23 cellular contexts compared by ENCODE assay signal in the genomic region with DNA sequence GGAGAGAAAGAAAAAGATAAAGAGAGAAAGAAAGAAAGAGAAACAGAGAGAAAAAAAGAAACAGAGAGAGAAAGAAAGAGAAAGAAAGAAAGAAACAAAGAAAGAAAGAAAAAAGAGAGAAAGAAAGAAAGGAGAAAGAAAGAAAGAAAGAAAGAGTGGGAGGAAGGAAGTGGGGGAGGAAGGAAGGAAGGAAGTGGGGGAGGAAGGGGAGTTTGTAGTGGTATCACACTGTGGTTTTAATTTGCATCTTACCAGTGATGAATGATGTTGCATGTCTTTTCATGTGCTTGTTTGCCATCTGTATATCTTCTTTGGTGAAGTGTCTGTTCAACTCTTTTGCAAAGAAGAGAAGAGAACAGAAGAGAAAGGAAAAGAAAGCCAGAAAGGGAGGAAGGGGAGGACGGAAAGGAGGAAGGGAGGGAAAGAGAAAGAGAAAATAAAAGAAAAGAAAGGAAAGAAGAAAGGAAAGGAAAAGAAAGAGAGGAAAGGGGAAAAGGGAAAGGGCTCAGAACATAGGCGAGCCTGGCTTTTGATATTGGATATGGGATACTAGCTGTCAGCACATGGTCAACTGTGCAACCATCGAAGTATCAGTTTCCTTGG.
A peak's percentile ranks its signal among the peaks of the same experiment; 100 is the strongest.
DNase-seq lines count a peak whose midpoint lies in the region; ATAC-seq and TF ChIP-seq lines count a peak whose summit lies in the region.
"Had no signal": no experiment of that assay in that cellular context is flagged by ENCODE, and none has a peak within 500 bp of the region (broad histone marks: within the 10 kb centered on the region; RNA-seq: fewer than 3 reads in every experiment).

No MANE protein-coding gene starts in this region.

- no peaks in the 10 kb centered on the region for H3K27me3 ChIP-seq in Peyer's patch
- H3K27me3 ChIP-seq: esophagus muscularis mucosa, gastroesophageal sphincter, pancreas had no signal

- peak overlapping the region; percentile 51 for H3K27ac Mint-ChIP-seq in activated CD4-positive, alpha-beta T cell treated with anti-CD3 and anti-CD28 coated beads, Interleukin-2, amount 10 ng/mL, durations not matched to agents 7 days and 5 days
- peak overlapping the region; percentile 85 for H3K27ac Mint-ChIP-seq in activated naive CD8-positive, alpha-beta T cell treated with anti-CD3 and anti-CD28 coated beads, Interleukin-2, amount 50 U/mL, for 24 hours
- peak overlapping the region; percentile 39 for H3K27ac Mint-ChIP-seq in nephron progenitor cell

- POLR2A ChIA-PET in activated CD4-positive, alpha-beta T cell treated with anti-CD3 and anti-CD28 coated beads, Interleukin-2, amount 10 ng/mL, durations not matched to agents 7 days and 5 days (lab: Charles Lee): no interaction called here
- POLR2A ChIA-PET in HEK293T (lab: Yijun Ruan, JAX): no interaction called here

- no peaks in the 10 kb centered on the region for H3K4me1 ChIP-seq in Peyer's patch
- H3K4me1 ChIP-seq: esophagus muscularis mucosa, gastroesophageal sphincter, pancreas had no signal

- no peaks in the 10 kb centered on the region for H3K9me3 ChIP-seq in Peyer's patch
- H3K9me3 ChIP-seq: esophagus muscularis mucosa, gastroesophageal sphincter, pancreas, thoracic aorta had no signal

- H3K36me3 ChIP-seq in Peyer's patch: no peaks in the 10 kb centered on the region
- H3K36me3 ChIP-seq: esophagus muscularis mucosa, gastroesophageal sphincter, pancreas, thoracic aorta had no signal

- no peak for DNase-seq in activated CD4-positive, alpha-beta T cell treated with anti-CD3 and anti-CD28 coated beads, Interleukin-2, amount 10 ng/mL, durations not matched to agents 7 days and 5 days
- DNase-seq in activated CD4-positive, alpha-beta T cell treated with anti-CD3 and anti-CD28 coated beads, Interleukin-2, amount 50 U/mL, for 4 hours: no peak
- DNase-seq in HEK293T (ENCODE audit: extremely low spot score) (no peak), nephron progenitor cell (no peak), EL (no peak), MV-4-11 (lab: John Stamatoyannopoulos, UW) (no peak), Peyer's patch (no peak)
- DNase-seq in activated naive CD8-positive, alpha-beta T cell treated with anti-CD3 and anti-CD28 coated beads, Interleukin-2, amount 50 U/mL, for 24 hours: no peak
- DNase-seq: activated gamma-delta T cell; DMS79; effector memory CD4-positive, alpha-beta T cell; H7; KBM-7; kidney; NCI-H1694; NCI-H748 treated with DMSO at 0.1 percent for 48 hours; pancreas; PC-9 had no signal

- H3K27me3 Mint-ChIP-seq in activated CD4-positive, alpha-beta T cell treated with anti-CD3 and anti-CD28 coated beads, Interleukin-2, amount 10 ng/mL, durations not matched to agents 7 days and 5 days: peaks cover 37% of the 10 kb centered on the region
- peaks cover 54% of the 10 kb centered on the region for H3K27me3 Mint-ChIP-seq in activated naive CD8-positive, alpha-beta T cell treated with anti-CD3 and anti-CD28 coated beads, Interleukin-2, amount 50 U/mL, for 24 hours
- H3K27me3 Mint-ChIP-seq in nephron progenitor cell (ENCODE audit: low read depth, poor library complexity): peaks cover 12% of the 10 kb centered on the region

- H3K4me1 Mint-ChIP-seq in activated CD4-positive, alpha-beta T cell treated with anti-CD3 and anti-CD28 coated beads, Interleukin-2, amount 10 ng/mL, durations not matched to agents 7 days and 5 days: peaks cover 17% of the 10 kb centered on the region
- peaks cover 28% of the 10 kb centered on the region for H3K4me1 Mint-ChIP-seq in activated naive CD8-positive, alpha-beta T cell treated with anti-CD3 and anti-CD28 coated beads, Interleukin-2, amount 50 U/mL, for 24 hours
- peaks cover 53% of the 10 kb centered on the region for H3K4me1 Mint-ChIP-seq in nephron progenitor cell

- H3K4me3 ChIP-seq in Peyer's patch: no peak overlapping the region
- H3K4me3 ChIP-seq: esophagus muscularis mucosa, gastroesophageal sphincter, pancreas, PC-9, thoracic aorta had no signal

- TF ChIP-seq CTCF in nephron progenitor cell (IDR thresholded peaks at IDR 0.05) (no peak), Peyer's patch (IDR thresholded peaks at IDR 0.05) (no peak)

- CTCF ChIA-PET in activated CD4-positive, alpha-beta T cell treated with anti-CD3 and anti-CD28 coated beads, Interleukin-2, amount 10 ng/mL, durations not matched to agents 7 days and 5 days (lab: Charles Lee): interaction anchor here (1.2 kb wide), 1 partner anchor 18 kb away, joined by 3 read pairs; no protein-coding TSS in a partner anchor
- CTCF ChIA-PET in HEK293T (lab: Yijun Ruan, JAX): no interaction called here

- no peak for TF ChIP-seq POLR2A in Peyer's patch (IDR thresholded peaks at IDR 0.05)

- H3K4me3 Mint-ChIP-seq in activated CD4-positive, alpha-beta T cell treated with anti-CD3 and anti-CD28 coated beads, Interleukin-2, amount 10 ng/mL, durations not matched to agents 7 days and 5 days: no peak overlapping the region
- H3K4me3 Mint-ChIP-seq in activated naive CD8-positive, alpha-beta T cell treated with anti-CD3 and anti-CD28 coated beads, Interleukin-2, amount 50 U/mL, for 24 hours: no peak overlapping the region
- H3K4me3 Mint-ChIP-seq in nephron progenitor cell: peak overlapping the region; percentile 12

- peaks cover 5% of the 10 kb centered on the region for H3K9me3 Mint-ChIP-seq in activated CD4-positive, alpha-beta T cell treated with anti-CD3 and anti-CD28 coated beads, Interleukin-2, amount 10 ng/mL, durations not matched to agents 7 days and 5 days
- H3K9me3 Mint-ChIP-seq in activated naive CD8-positive, alpha-beta T cell treated with anti-CD3 and anti-CD28 coated beads, Interleukin-2, amount 50 U/mL, for 24 hours: peaks cover 16% of the 10 kb centered on the region
- no peaks in the 10 kb centered on the region for H3K9me3 Mint-ChIP-seq in nephron progenitor cell

- peaks cover 3% of the 10 kb centered on the region for H3K36me3 Mint-ChIP-seq in activated CD4-positive, alpha-beta T cell treated with anti-CD3 and anti-CD28 coated beads, Interleukin-2, amount 10 ng/mL, durations not matched to agents 7 days and 5 days (ENCODE audit: low read depth)
- H3K36me3 Mint-ChIP-seq in activated naive CD8-positive, alpha-beta T cell treated with anti-CD3 and anti-CD28 coated beads, Interleukin-2, amount 50 U/mL, for 24 hours (ENCODE audit: low read depth): peaks cover 2% of the 10 kb centered on the region
- H3K36me3 Mint-ChIP-seq in nephron progenitor cell (ENCODE audit: low read depth): no peaks in the 10 kb centered on the region

- ATAC-seq in activated naive CD8-positive, alpha-beta T cell treated with anti-CD3 and anti-CD28 coated beads, Interleukin-2, amount 50 U/mL, for 24 hours: no peak
- ATAC-seq: gastroesophageal sphincter, pancreas, sciatic nerve had no signal

- no peak overlapping the region for H3K27ac ChIP-seq in Peyer's patch
- H3K27ac ChIP-seq: C4-2B, esophagus muscularis mucosa, gastroesophageal sphincter, pancreas, PC-9, thoracic aorta had no signal

TF ChIP-seq in HEK293T, 16 proteins besides CTCF, POLR2A, EP300 and RAD21:
- TF ChIP-seq BHLHE40 (IDR thresholded peaks at IDR 0.05; ENCODE audit: borderline replicate concordance) (no peak), NFRKB (IDR thresholded peaks at IDR 0.05) (no peak), FOXM1 (IDR thresholded peaks at IDR 0.05; ENCODE audit: borderline replicate concordance) (no peak), TARDBP (IDR thresholded peaks at IDR 0.05) (no peak), FOXK2 (IDR thresholded peaks at IDR 0.05) (no peak), L3MBTL2 (conservative IDR thresholded peaks at IDR 0.05) (0 out of 2 replicates have a peak, but pooled peaks have one; percentile 17)
